In genomic region chr9:116951588-116952433, GRCh38 we compare ENCODE assay signal across 10 cellular contexts.
DNase-seq lines count a peak whose midpoint lies in the region; ATAC-seq, FAIRE-seq and TF ChIP-seq lines count a peak whose summit lies in the region.
"Had no signal": no experiment of that assay in that cellular context is flagged by ENCODE, and none has a peak within 500 bp of the region (broad histone marks: within the 10 kb centered on the region; RNA-seq: fewer than 3 reads in every experiment).

No MANE protein-coding gene starts in this region.

- no peak overlapping the region for H2AFZ ChIP-seq in keratinocyte (ENCODE audit: control insufficient read depth, low read length)
- H2AFZ ChIP-seq: GM23338, PC-9 had no signal

- ATAC-seq in GM18498 (IDR thresholded peaks at IDR 0.05; ENCODE audit: unreplicated experiment) (peak; percentile 84), GM21737 (IDR thresholded peaks at IDR 0.05; ENCODE audit: unreplicated experiment) (peak; percentile 79), HG03558 (IDR thresholded peaks at IDR 0.05; ENCODE audit: extremely low read depth, unreplicated experiment) (peak; percentile 66), HG02970 (IDR thresholded peaks at IDR 0.05; ENCODE audit: low FRiP score, unreplicated experiment) (no peak)
- ATAC-seq: GM23338 had no signal

- no peaks in the 10 kb centered on the region for H3K36me3 ChIP-seq in keratinocyte (ENCODE audit: control insufficient read depth in 2 of 2, extremely low read depth in 1 of 2, insufficient read depth in 2 of 2, low read length in 2 of 2)

- dilution Hi-C loops in keratinocyte (cut with MboI; ENCODE audit: extremely low pct_ligation_motif_present, low sequenced_read_pairs) = no loop called here

- H3K4me1 ChIP-seq in keratinocyte (ENCODE audit: control insufficient read depth, extremely low read depth, insufficient read depth, low read length) = peaks cover 11% of the 10 kb centered on the region

- no peaks in the 10 kb centered on the region for H3K9me1 ChIP-seq in keratinocyte (ENCODE audit: control insufficient read depth, extremely low read depth, insufficient read depth, low read length)

- no peak for TF ChIP-seq CTCF in keratinocyte (optimal IDR thresholded peaks at IDR 0.05 in 1 of 3, IDR thresholded peaks at IDR 0.05 in 1 of 3, conservative IDR thresholded peaks at IDR 0.05 in 1 of 3; ENCODE audit: extremely low read depth in 1 of 3, insufficient read depth in 2 of 3, low read length in 3 of 3)

- H3K4me3 ChIP-seq in keratinocyte (ENCODE audit: control insufficient read depth in 2 of 3, extremely low read depth in 1 of 3, insufficient read depth in 2 of 3, low read depth in 1 of 3, low read length in 3 of 3) = no peak overlapping the region
- H3K4me3 ChIP-seq: GM23338, PC-9 had no signal

- H3K9ac ChIP-seq in keratinocyte (ENCODE audit: control insufficient read depth, extremely low read depth, insufficient read depth, low read length) = no peak overlapping the region

- H3K9me3 ChIP-seq in keratinocyte (ENCODE audit: control insufficient read depth, low read depth, low read length) = no peaks in the 10 kb centered on the region

- FAIRE-seq in keratinocyte (lab: Jason Lieb, UNC) = peak; percentile 94

- no peaks in the 10 kb centered on the region for H4K20me1 ChIP-seq in keratinocyte (ENCODE audit: control insufficient read depth, extremely low read depth, insufficient read depth, low read length)

- peak overlapping the region; percentile 45 for H3K4me2 ChIP-seq in keratinocyte (ENCODE audit: control insufficient read depth, extremely low read depth, insufficient read depth, low read depth, low read length)
- H3K4me2 ChIP-seq: GM23338, PC-9 had no signal

- H3K27me3 ChIP-seq in keratinocyte (ENCODE audit: control insufficient read depth, extremely low read depth, insufficient read depth, low read length) = no peaks in the 10 kb centered on the region

- peak overlapping the region; percentile 36 for H3K27ac ChIP-seq in keratinocyte (ENCODE audit: control insufficient read depth, insufficient read depth, low read length)
- H3K27ac ChIP-seq: PC-9 had no signal

- no peaks in the 10 kb centered on the region for H3K79me2 ChIP-seq in keratinocyte (ENCODE audit: control insufficient read depth, insufficient read depth, low read length)

- DNase-seq in keratinocyte (ENCODE audit: low read depth, low spot score) = peak; percentile 69
- no peak for DNase-seq in DMS153 treated with DMSO at 0.1 percent for 48 hours (lab: John Stamatoyannopoulos, UW; ENCODE audit: unreplicated experiment)
- DNase-seq in activated CD4-positive, CD25-positive, alpha-beta regulatory T cell treated with anti-CD3 and anti-CD28 coated beads, Interleukin-2, amount 50 U/mL, for 72 hours = no peak
- no peak for DNase-seq in central memory CD4-positive, alpha-beta T cell
